8 cellular contexts compared by ENCODE assay signal in genomic region chr12:105705765-105706164, GRCh38.
DNase-seq lines count a peak whose midpoint lies in the region; ATAC-seq, FAIRE-seq and TF ChIP-seq lines count a peak whose summit lies in the region.

No MANE protein-coding gene starts in this region.

- ATAC-seq in foreskin keratinocyte (no peak), pancreas (peak in 3 of 4 donors; percentile 67 to 79 (median 76)), HG02970 (IDR thresholded peaks at IDR 0.05; ENCODE audit: low FRiP score, unreplicated experiment) (no peak), GM18858 (IDR thresholded peaks at IDR 0.05; ENCODE audit: unreplicated experiment) (no peak), HG03095 (IDR thresholded peaks at IDR 0.05; ENCODE audit: unreplicated experiment) (no peak)

- H3F3A ChIP-seq in SU-DHL-6 (ENCODE audit: insufficient read depth): no peaks in the 10 kb centered on the region

- TF ChIP-seq CTCF in LNCaP clone FGC (IDR thresholded peaks at IDR 0.05; ENCODE audit: control insufficient read depth, extremely low read depth, insufficient read depth) (peak; percentile 65), SU-DHL-6 (IDR thresholded peaks at IDR 0.05; ENCODE audit: insufficient read depth, low read length, poor library complexity, severe bottlenecking) (peak; percentile 69), foreskin keratinocyte (conservative IDR thresholded peaks at IDR 0.05) (peak; percentile 84), pancreas (IDR thresholded peaks at IDR 0.05) (peak; percentile 53 to 79 (median 63))

- no peaks in the 10 kb centered on the region for H3K27me3 ChIP-seq in SU-DHL-6 (ENCODE audit: low read length)
- H3K27me3 ChIP-seq in foreskin keratinocyte: no peaks in the 10 kb centered on the region
- H3K27me3 ChIP-seq in pancreas: no peaks in the 10 kb centered on the region

- no peak overlapping the region for H3K9ac ChIP-seq in SU-DHL-6 (ENCODE audit: low read length)

- no peaks in the 10 kb centered on the region for H3K9me2 ChIP-seq in SU-DHL-6 (replicated peaks; ENCODE audit: insufficient read depth, low read length)

- H2AFZ ChIP-seq in SU-DHL-6 (ENCODE audit: low read depth, low read length, severe bottlenecking): no peak overlapping the region

- H3K27ac ChIP-seq in SU-DHL-6 (ENCODE audit: low read depth, low read length): no peak overlapping the region
- H3K27ac ChIP-seq in foreskin keratinocyte: no peak overlapping the region
- no peak overlapping the region for H3K27ac ChIP-seq in pancreas

- no peak overlapping the region for H3K4me3 ChIP-seq in LNCaP clone FGC (ENCODE audit: low read depth, low read length)
- no peak overlapping the region for H3K4me3 ChIP-seq in SU-DHL-6 (ENCODE audit: insufficient read depth, low read length, poor library complexity, severe bottlenecking)
- H3K4me3 ChIP-seq in pancreas: no peak overlapping the region

- intact Hi-C loops in pancreas (cut with DNase I): loop anchor here in 2 of 3 donors (5.0 to 10.0 kb wide), 2 partner anchors 429 to 432 kb away; partner anchors contain the start of gene NUAK1 (in 2 of the 2)

- no peaks in the 10 kb centered on the region for H3K9me3 ChIP-seq in SU-DHL-6 (ENCODE audit: insufficient read depth, low read length)
- no peaks in the 10 kb centered on the region for H3K9me3 ChIP-seq in pancreas

- H3K36me3 ChIP-seq in SU-DHL-6 (ENCODE audit: low read length): no peaks in the 10 kb centered on the region
- H3K36me3 ChIP-seq in pancreas: no peaks in the 10 kb centered on the region

- DNase-seq in EL (peak; percentile 59), LNCaP clone FGC (ENCODE audit: low read depth) (peak; percentile 11), foreskin keratinocyte (peak; percentile 15 to 47), pancreas (peak in 2 of 6 donors; percentile 6 to 40)

- no peaks in the 10 kb centered on the region for H3K79me2 ChIP-seq in SU-DHL-6 (ENCODE audit: insufficient read depth, low read length)

- WGBS in pancreas, 2 donors: 20 to 24% methylated on average over 7 of the region's 7 CpGs

- no peaks in the 10 kb centered on the region for H4K20me1 ChIP-seq in SU-DHL-6 (ENCODE audit: low read depth, low read length)

- H3K4me1 ChIP-seq in foreskin keratinocyte: peaks cover 7% of the 10 kb centered on the region
- no peaks in the 10 kb centered on the region for H3K4me1 ChIP-seq in pancreas

- no peak overlapping the region for H3K4me2 ChIP-seq in SU-DHL-6 (ENCODE audit: low read depth, low read length, poor library complexity, severe bottlenecking)

- FAIRE-seq in pancreas (lab: Jason Lieb, UNC): no peak

Comparison
In these comparisons a context has a peak if more than half of its experiments do, and no peak if none do; other contexts are left out.
1. ATAC-seq: peak in pancreas (3 of 4); none in foreskin keratinocyte (single experiment), HG02970 (single experiment), GM18858 (single experiment) and HG03095 (single experiment).
2. Peak in every context shown above with its lines, with median percentiles within 50 percentile points of each other: CTCF ChIP-seq.